In the genomic region with DNA sequence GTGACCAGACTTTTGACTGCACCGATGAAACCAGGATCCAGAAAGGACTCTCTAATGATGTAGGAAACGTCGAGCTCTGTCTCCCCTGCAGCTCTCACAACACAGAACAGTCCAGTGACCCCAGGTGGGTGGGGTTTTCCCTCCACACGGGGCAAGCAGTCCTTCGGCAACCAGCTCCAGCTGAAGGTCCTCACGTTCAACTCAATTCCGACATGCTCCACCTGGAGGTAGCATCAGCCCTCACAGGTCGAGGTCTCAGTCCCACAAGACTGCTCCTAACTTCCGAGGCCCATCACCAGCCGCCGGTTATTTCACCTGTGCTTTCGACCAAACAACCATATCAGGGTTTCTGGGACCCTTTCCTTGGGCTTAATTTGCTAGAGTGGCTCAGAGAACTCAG, we compare ENCODE assay signal across 15 cellular contexts. TPM values are rescaled to one million over a fixed set of nuclear protein-coding genes. Genes with fewer than 3 reads are reported as not detected.
"Had no signal": no experiment of that assay in that cellular context is flagged by ENCODE, and none has a peak within 500 bp of the region (broad histone marks: within the 10 kb centered on the region; RNA-seq: fewer than 3 reads in every experiment).

No MANE protein-coding gene starts in this region.

- H3K27me3 ChIP-seq: neural progenitor cell, pancreas, thyroid gland had no signal

- DNase-seq: activated CD4-positive, alpha-beta memory T cell treated with anti-CD3 and anti-CD28 coated beads for 36 hours; activated CD8-positive, alpha-beta memory T cell treated with anti-CD3 and anti-CD28 coated beads, Interleukin-2, amount 50 U/mL, for 4 hours; activated T-cell treated with anti-CD3 and anti-CD28 coated beads, Interleukin-2, amount 50 U/mL, for 72 hours; effector memory CD4-positive, alpha-beta T cell; erythroblast; head of caudate nucleus; left ventricle myocardium inferior; stimulated activated CD4-positive, alpha-beta T cell treated with anti-CD3 and anti-CD28 coated beads, Interleukin-4, amount 100 ng/mL, for 1 hour; T-cell; thyroid gland had no signal

- H3K9me3 ChIP-seq: pancreas, thyroid gland had no signal

- ATAC-seq: activated T-cell treated with anti-CD3 and anti-CD28 coated beads, Interleukin-2, amount 50 U/mL, for 72 hours; pancreas; T-cell had no signal

- H3K4me3 ChIP-seq: left ventricle myocardium inferior, neural progenitor cell, pancreas, thyroid gland had no signal

- H3K27me3 Mint-ChIP-seq: memory B cell, T-cell had no signal

- H3K4me3 Mint-ChIP-seq: activated CD4-positive, alpha-beta memory T cell treated with anti-CD3 and anti-CD28 coated beads for 36 hours; activated T-cell treated with anti-CD3 and anti-CD28 coated beads, Interleukin-2, amount 50 U/mL, for 72 hours; memory B cell had no signal

- H3K27ac ChIP-seq: left ventricle myocardium inferior, neural progenitor cell, pancreas, thyroid gland had no signal

- H3K9me3 Mint-ChIP-seq: activated CD4-positive, alpha-beta memory T cell treated with anti-CD3 and anti-CD28 coated beads for 36 hours; activated T-cell treated with anti-CD3 and anti-CD28 coated beads, Interleukin-2, amount 50 U/mL, for 72 hours; memory B cell; neural progenitor cell; T-cell had no signal

- H3K27ac Mint-ChIP-seq: activated CD4-positive, alpha-beta memory T cell treated with anti-CD3 and anti-CD28 coated beads for 36 hours; activated T-cell treated with anti-CD3 and anti-CD28 coated beads, Interleukin-2, amount 50 U/mL, for 72 hours had no signal

- H3K36me3 ChIP-seq: left ventricle myocardium inferior, neural progenitor cell, pancreas, thyroid gland had no signal

- H3K36me3 Mint-ChIP-seq: activated CD4-positive, alpha-beta memory T cell treated with anti-CD3 and anti-CD28 coated beads for 36 hours; memory B cell; neural progenitor cell; T-cell had no signal

- FAIRE-seq: keratinocyte, pancreas, urothelium cell line had no signal

- H3K4me1 ChIP-seq: left ventricle myocardium inferior, neural progenitor cell, pancreas, thyroid gland had no signal

RNA-seq across cellular contexts. Expression of a gene that starts 49.1 kb away (rescaled TPM):
- polyA plus RNA-seq: pancreas had no signal
